ENCODE assay signal across 26 cellular contexts in genomic region chr18:48634491-48634890, GRCh38.
"Had no signal": no experiment of that assay in that cellular context is flagged by ENCODE, and none has a peak within 500 bp of the region (broad histone marks: within the 10 kb centered on the region; RNA-seq: fewer than 3 reads in every experiment).

No MANE protein-coding gene starts in this region.

- H3K9me3 ChIP-seq: esophagus squamous epithelium, testis, vagina had no signal

- H3K36me3 Mint-ChIP-seq: activated CD8-positive, alpha-beta memory T cell treated with anti-CD3 and anti-CD28 coated beads, Interleukin-2, amount 10 ng/mL, durations not matched to agents 7 days and 5 days; activated naive CD4-positive, alpha-beta T cell treated with anti-CD3 and anti-CD28 coated beads, Interleukin-2, amount 50 U/mL, for 24 hours; naive thymus-derived CD8-positive, alpha-beta T cell had no signal

- H3K27ac Mint-ChIP-seq: activated B cell treated with CpG ODN at 0.5 μM for 24 hours; activated CD4-positive, alpha-beta T cell treated with anti-CD3 and anti-CD28 coated beads for 36 hours; activated CD8-positive, alpha-beta memory T cell treated with anti-CD3 and anti-CD28 coated beads, Interleukin-2, amount 10 ng/mL, durations not matched to agents 7 days and 5 days; activated CD8-positive, alpha-beta T cell treated with anti-CD3 and anti-CD28 coated beads, Interleukin-2, amount 10 ng/mL, durations not matched to agents 7 days and 5 days; activated naive CD4-positive, alpha-beta T cell treated with anti-CD3 and anti-CD28 coated beads, Interleukin-2, amount 50 U/mL, for 24 hours; activated naive CD8-positive, alpha-beta T cell treated with anti-CD3 and anti-CD28 coated beads, Interleukin-2, amount 50 U/mL, for 24 hours; activated T-helper 2 cell treated with anti-CD3 and anti-CD28 coated beads, Interferon-gamma antibody, Interleukin-2, Interleukin-4, amounts not matched to agents 10 μg/mL and 5 μg/mL and 100 μg/mL, durations not matched to agents 14 hours and 24 hours and 36 hours; naive thymus-derived CD8-positive, alpha-beta T cell; T-helper 17 cell; type B pancreatic cell had no signal

- H3K4me3 Mint-ChIP-seq: activated B cell treated with CpG ODN at 0.5 μM for 24 hours; activated CD4-positive, alpha-beta T cell treated with anti-CD3 and anti-CD28 coated beads for 36 hours; activated CD8-positive, alpha-beta memory T cell treated with anti-CD3 and anti-CD28 coated beads, Interleukin-2, amount 10 ng/mL, durations not matched to agents 7 days and 5 days; activated CD8-positive, alpha-beta T cell treated with anti-CD3 and anti-CD28 coated beads, Interleukin-2, amount 10 ng/mL, durations not matched to agents 7 days and 5 days; activated naive CD4-positive, alpha-beta T cell treated with anti-CD3 and anti-CD28 coated beads, Interleukin-2, amount 50 U/mL, for 24 hours; activated naive CD8-positive, alpha-beta T cell treated with anti-CD3 and anti-CD28 coated beads, Interleukin-2, amount 50 U/mL, for 24 hours; central memory CD8-positive, alpha-beta T cell; naive thymus-derived CD8-positive, alpha-beta T cell; T-helper 17 cell; type B pancreatic cell had no signal

- H3K4me1 Mint-ChIP-seq: activated B cell treated with CpG ODN at 0.5 μM for 24 hours; activated CD4-positive, alpha-beta T cell treated with anti-CD3 and anti-CD28 coated beads for 36 hours; activated CD8-positive, alpha-beta memory T cell treated with anti-CD3 and anti-CD28 coated beads, Interleukin-2, amount 10 ng/mL, durations not matched to agents 7 days and 5 days; activated naive CD4-positive, alpha-beta T cell treated with anti-CD3 and anti-CD28 coated beads, Interleukin-2, amount 50 U/mL, for 24 hours; activated naive CD8-positive, alpha-beta T cell treated with anti-CD3 and anti-CD28 coated beads, Interleukin-2, amount 50 U/mL, for 24 hours; central memory CD8-positive, alpha-beta T cell; naive thymus-derived CD8-positive, alpha-beta T cell had no signal

- H3K36me3 ChIP-seq: vagina had no signal

- H3K27ac ChIP-seq: epithelial cell of prostate, esophagus squamous epithelium, skin epidermis, testis, vagina had no signal

- H3K27me3 Mint-ChIP-seq: activated B cell treated with CpG ODN at 0.5 μM for 24 hours; activated CD4-positive, alpha-beta T cell treated with anti-CD3 and anti-CD28 coated beads for 36 hours; activated CD8-positive, alpha-beta memory T cell treated with anti-CD3 and anti-CD28 coated beads, Interleukin-2, amount 10 ng/mL, durations not matched to agents 7 days and 5 days; type B pancreatic cell had no signal

- DNase-seq: activated B cell treated with CpG ODN at 0.5 μM for 24 hours; activated CD4-positive, alpha-beta T cell treated with anti-CD3 and anti-CD28 coated beads for 36 hours; activated CD8-positive, alpha-beta memory T cell treated with anti-CD3 and anti-CD28 coated beads, Interleukin-2, amount 10 ng/mL, durations not matched to agents 7 days and 5 days; activated CD8-positive, alpha-beta T cell treated with anti-CD3 and anti-CD28 coated beads, Interleukin-2, amount 10 ng/mL, durations not matched to agents 7 days and 5 days; activated naive CD8-positive, alpha-beta T cell treated with anti-CD3 and anti-CD28 coated beads, Interleukin-2, amount 50 U/mL, for 24 hours; activated T-cell treated with anti-CD3 and anti-CD28 coated beads, Interleukin-2, amount 50 U/mL, for 48 hours; amygdala; effector CD8-positive, alpha-beta T cell; esophagus squamous epithelium; foreskin melanocyte; left cardiac atrium; naive thymus-derived CD8-positive, alpha-beta T cell; stimulated activated CD4-positive, alpha-beta T cell treated with anti-CD3 and anti-CD28 coated beads, Interleukin-12 subunit alpha, Interleukin-12 subunit beta, amount 100 ng/mL, for 4 hours; stimulated activated CD4-positive, alpha-beta T cell treated with anti-CD3 and anti-CD28 coated beads, Interleukin-4, amount 100 ng/mL, for 1 hour; stimulated activated naive CD8-positive, alpha-beta T cell treated with anti-CD3 and anti-CD28 coated beads, Interleukin-15, Interleukin-2, amounts not matched to agents 100 U/mL and 50 U/mL, for 24 hours; T-helper 17 cell; T1000; testis had no signal

- H3K4me1 ChIP-seq: vagina had no signal

- H3K9me3 Mint-ChIP-seq: activated B cell treated with CpG ODN at 0.5 μM for 24 hours; activated naive CD4-positive, alpha-beta T cell treated with anti-CD3 and anti-CD28 coated beads, Interleukin-2, amount 50 U/mL, for 24 hours; activated naive CD8-positive, alpha-beta T cell treated with anti-CD3 and anti-CD28 coated beads, Interleukin-2, amount 50 U/mL, for 24 hours; activated T-helper 2 cell treated with anti-CD3 and anti-CD28 coated beads, Interferon-gamma antibody, Interleukin-2, Interleukin-4, amounts not matched to agents 10 μg/mL and 5 μg/mL and 100 μg/mL, durations not matched to agents 14 hours and 24 hours and 36 hours; central memory CD8-positive, alpha-beta T cell; naive thymus-derived CD8-positive, alpha-beta T cell; type B pancreatic cell had no signal

- H3K27me3 ChIP-seq: esophagus squamous epithelium, testis, vagina had no signal

- H3K4me3 ChIP-seq: esophagus squamous epithelium, skin epidermis, testis, vagina had no signal

- ATAC-seq: activated CD4-positive, alpha-beta T cell treated with anti-CD3 and anti-CD28 coated beads for 36 hours; activated CD8-positive, alpha-beta memory T cell treated with anti-CD3 and anti-CD28 coated beads, Interleukin-2, amount 10 ng/mL, durations not matched to agents 7 days and 5 days; activated CD8-positive, alpha-beta T cell treated with anti-CD3 and anti-CD28 coated beads, Interleukin-2, amount 10 ng/mL, durations not matched to agents 7 days and 5 days; activated naive CD8-positive, alpha-beta T cell treated with anti-CD3 and anti-CD28 coated beads, Interleukin-2, amount 50 U/mL, for 24 hours; left cardiac atrium; naive thymus-derived CD8-positive, alpha-beta T cell; sciatic nerve; stimulated activated naive CD8-positive, alpha-beta T cell treated with anti-CD3 and anti-CD28 coated beads, Interleukin-15, Interleukin-2, amounts not matched to agents 100 U/mL and 50 U/mL, for 24 hours; T-helper 17 cell had no signal
